In the genomic region with DNA sequence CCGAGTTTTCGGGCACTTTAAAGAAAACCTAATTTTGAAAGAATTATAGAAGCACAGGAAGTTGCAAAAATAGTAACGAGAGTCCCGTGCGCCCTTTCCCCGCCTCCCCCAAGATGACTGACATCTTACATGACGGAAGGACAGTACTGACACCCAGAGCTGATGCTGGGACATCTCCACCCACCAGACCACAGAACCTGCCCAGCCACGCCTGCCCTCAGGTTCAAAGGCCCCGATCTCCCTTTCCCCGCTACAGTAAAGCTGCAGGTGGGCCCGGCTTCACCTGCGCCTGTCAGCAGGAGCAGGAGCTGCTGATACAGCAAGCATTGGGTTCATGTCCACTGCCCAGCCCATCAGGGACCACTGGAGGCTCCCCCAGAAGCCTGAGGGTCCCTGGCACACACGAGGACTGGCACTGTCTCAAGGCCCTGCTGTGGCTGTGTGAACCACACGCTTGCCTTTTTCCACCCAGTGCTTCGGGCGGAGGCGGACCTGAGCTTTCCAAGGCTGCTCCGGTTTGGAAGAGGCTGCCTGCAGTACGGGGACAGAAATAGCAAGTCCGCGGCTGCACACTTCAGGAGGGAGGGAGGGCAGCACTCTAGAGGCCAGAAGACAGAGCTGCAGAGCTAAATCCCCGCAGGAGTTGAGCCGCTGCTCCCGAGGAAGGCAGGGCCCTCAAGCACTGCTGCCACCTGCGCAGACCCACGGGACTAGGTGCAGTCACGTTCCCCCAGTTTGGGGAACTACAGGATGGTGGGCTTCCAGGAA, we compare ENCODE assay signal across 9 cellular contexts. TPM values are rescaled to one million over a fixed set of nuclear protein-coding genes. Genes with fewer than 3 reads are reported as not detected.
DNase-seq lines count a peak whose midpoint lies in the region; ATAC-seq and TF ChIP-seq lines count a peak whose summit lies in the region.
"Had no signal": no experiment of that assay in that cellular context is flagged by ENCODE, and none has a peak within 500 bp of the region (broad histone marks: within the 10 kb centered on the region; RNA-seq: fewer than 3 reads in every experiment).

No MANE protein-coding gene starts in this region.

- H3K27me3 ChIP-seq in esophagus muscularis mucosa: no peaks in the 10 kb centered on the region

- TF ChIP-seq EP300 in esophagus muscularis mucosa (IDR thresholded peaks at IDR 0.05): no peak

- H3K9me3 ChIP-seq in esophagus muscularis mucosa: no peaks in the 10 kb centered on the region

- WGBS in esophagus muscularis mucosa: 71% methylated on average over 12 of the region's 27 CpGs

- ATAC-seq in HG03460 (IDR thresholded peaks at IDR 0.05; ENCODE audit: unreplicated experiment): peak; percentile 79

- intact Hi-C loops in esophagus muscularis mucosa (cut with DNase I): no loop called here

- no peak for TF ChIP-seq POLR2A in esophagus muscularis mucosa (IDR thresholded peaks at IDR 0.05; ENCODE audit: low read depth)

- no peak for TF ChIP-seq CTCF in esophagus muscularis mucosa (IDR thresholded peaks at IDR 0.05)

- peaks cover 29 to 90% (median 84%) of the 10 kb centered on the region in 4 donors for H3K36me3 ChIP-seq in esophagus muscularis mucosa

- peaks cover 4 to 22% (median 12%) of the 10 kb centered on the region in 4 donors for H3K4me1 ChIP-seq in esophagus muscularis mucosa

- no peak overlapping the region for H3K27ac ChIP-seq in esophagus muscularis mucosa (replicated peaks in 1 of 4)

- H3K4me3 ChIP-seq in esophagus muscularis mucosa: no peak overlapping the region

- peak; percentile 89 for DNase-seq in GM19240 (ENCODE audit: insufficient read length, low spot score)
- peak; percentile 63 for DNase-seq in activated T-cell treated with anti-CD3 and anti-CD28 coated beads, Interleukin-2, amount 50 U/mL, for 1 hour
- peak; percentile 25 for DNase-seq in mucosa of gallbladder (ENCODE audit: low spot score)
- DNase-seq in A172 (ENCODE audit: low spot score): no peak
- DNase-seq in foreskin melanocyte: no peak
- DNase-seq in esophagus muscularis mucosa (ENCODE audit: extremely low spot score): no peak
- no peak for DNase-seq in NCI-H2107 treated with DMSO at 0.1 percent for 48 hours (lab: John Stamatoyannopoulos, UW; ENCODE audit: unreplicated experiment)

RNA-seq across cellular contexts. Expression of a gene that starts 8.7 kb away (rescaled TPM):
- total RNA-seq in mucosa of gallbladder: 139 TPM
- 203 and 204 TPM in 2 replicates for total RNA-seq in A172 (2014; rRNA removed; shearing (Covaris generic))
- total RNA-seq in esophagus muscularis mucosa: 100 to 1,000 TPM in 2 of 4 donors, 10 to 100 TPM in 2; 59.0 to 145 (median 101) TPM

RNA-seq across cellular contexts. Expression of a gene that starts 38.2 kb away (rescaled TPM):
- 0.55 TPM for total RNA-seq in mucosa of gallbladder
- not detected in 2 replicates for total RNA-seq in A172 (2014; rRNA removed; shearing (Covaris generic))
- total RNA-seq in esophagus muscularis mucosa: not detected
- total RNA-seq: glomerular endothelial cell had no signal

RNA-seq across cellular contexts. Expression of a gene that starts 48.5 kb away (rescaled TPM):
- total RNA-seq in mucosa of gallbladder (82.6 TPM), esophagus muscularis mucosa (100 to 1,000 TPM in 2 of 4 donors, 10 to 100 TPM in 2; 71.9 to 137 (median 114) TPM)
- 15.8 and 16.4 TPM in 2 replicates for total RNA-seq in A172 (2014; rRNA removed; shearing (Covaris generic))

Comparison
In these comparisons a context has a peak if more than half of its experiments do, and no peak if none do; other contexts are left out.
1. DNase-seq: peak in GM19240 (single experiment), activated T-cell treated with anti-CD3 and anti-CD28 coated beads, Interleukin-2, amount 50 U/mL, for 1 hour (single experiment) and mucosa of gallbladder (single experiment); none in A172 (single experiment), foreskin melanocyte (single experiment), esophagus muscularis mucosa (single experiment) and NCI-H2107 treated with DMSO at 0.1 percent for 48 hours (single experiment).